Comparison of ENCODE assay signal across 24 cellular contexts in the genomic region with DNA sequence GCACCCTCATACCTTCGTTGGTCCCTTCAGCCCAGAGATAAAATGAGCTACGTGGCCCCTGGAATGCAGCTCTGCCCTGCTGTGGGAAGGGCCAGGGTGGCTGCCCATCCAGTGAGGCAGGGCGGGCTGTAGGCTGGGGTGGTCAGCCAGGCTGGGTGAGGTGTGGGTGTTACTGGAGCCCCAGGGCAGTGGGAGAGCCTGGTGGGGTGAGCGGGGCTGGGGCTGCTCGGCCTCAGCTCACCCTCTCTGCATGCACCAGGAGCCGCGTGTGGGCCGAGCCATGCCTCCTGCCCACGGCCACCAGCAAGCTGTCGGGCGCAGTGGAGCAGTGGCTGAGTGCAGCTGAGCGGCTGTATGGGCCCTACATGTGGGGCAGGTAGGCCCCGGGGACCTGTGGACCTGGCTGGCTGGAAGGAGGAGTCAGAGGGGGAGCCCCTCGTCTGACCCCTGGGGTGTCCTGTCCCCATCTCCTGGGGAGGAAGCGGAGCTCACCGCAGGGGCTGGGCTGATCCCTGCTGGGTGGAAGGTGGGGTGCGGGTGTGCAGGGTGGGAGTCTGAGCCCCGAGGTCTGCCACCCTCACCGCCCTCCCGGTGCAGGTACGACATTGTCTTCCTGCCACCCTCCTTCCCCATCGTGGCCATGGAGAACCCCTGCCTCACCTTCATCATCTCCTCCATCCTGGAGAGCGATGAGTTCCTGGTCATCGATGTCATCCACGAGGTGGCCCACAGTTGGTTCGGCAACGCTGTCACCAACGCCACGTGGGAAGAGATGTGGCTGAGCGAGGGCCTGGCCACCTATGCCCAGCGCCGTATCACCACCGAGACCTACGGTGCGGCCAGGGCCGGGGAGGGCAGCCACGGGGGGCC. TPM values are rescaled to one million over a fixed set of nuclear protein-coding genes. Genes with fewer than 3 reads are reported as not detected.
DNase-seq lines count a peak whose midpoint lies in the region; ATAC-seq and TF ChIP-seq lines count a peak whose summit lies in the region.
"Had no signal": no experiment of that assay in that cellular context is flagged by ENCODE, and none has a peak within 500 bp of the region (broad histone marks: within the 10 kb centered on the region; RNA-seq: fewer than 3 reads in every experiment).

No MANE protein-coding gene starts in this region.

- H3K9me3 ChIP-seq in neuronal stem cell (replicated peaks in 1 of 2; ENCODE audit: control insufficient read depth in 2 of 2, insufficient read depth in 1 of 2, low read depth in 1 of 2, low read length in 2 of 2) (no peaks in the 10 kb centered on the region), mesenchymal stem cell (ENCODE audit: control insufficient read depth, low read length) (no peaks in the 10 kb centered on the region)
- H3K9me3 ChIP-seq: ascending aorta; BLaER1 treated with 17β-estradiol and CSF1 and Interleukin-3, amounts not matched to agents 10 nM and 100 nM; thoracic aorta; vagina had no signal

- H2AK5ac ChIP-seq in neuronal stem cell (ENCODE audit: low read depth, low read length) (no peak overlapping the region), mesenchymal stem cell (ENCODE audit: low read length, severe bottlenecking) (no peak overlapping the region)

- TF ChIP-seq CTCF in glutamatergic neuron (IDR thresholded peaks at IDR 0.05; ENCODE audit: partially characterized antibody, unreplicated experiment): no peak

- H3K27ac ChIP-seq in neuronal stem cell (replicated peaks; ENCODE audit: low read length): no peak overlapping the region
- no peak overlapping the region for H3K27ac ChIP-seq in mesenchymal stem cell (ENCODE audit: low read length, poor library complexity, severe bottlenecking)
- H3K27ac ChIP-seq: ascending aorta; BLaER1 treated with 17β-estradiol and CSF1 and Interleukin-3, amounts not matched to agents 10 nM and 100 nM; thoracic aorta; vagina had no signal

- H3K27me3 Mint-ChIP-seq in glutamatergic neuron (ENCODE audit: unreplicated experiment): peaks cover 11% of the 10 kb centered on the region
- H3K27me3 Mint-ChIP-seq: activated CD4-positive, alpha-beta memory T cell treated with anti-CD3 and anti-CD28 coated beads for 36 hours; activated naive CD8-positive, alpha-beta T cell had no signal

- no CpG with 5 or more reads among the region's 37 CpGs for WGBS in neuronal stem cell (ENCODE audit: extremely low coverage in 2 of 2, insufficient read length in 2 of 2, insufficient replicate concordance in 1 of 2), 2 donors
- WGBS in mesenchymal stem cell: 96% methylated on average over 35 of the region's 37 CpGs

- H3K4me3 ChIP-seq in H7 (ENCODE audit: insufficient read depth, low read depth, low read length) (no peak overlapping the region), neuronal stem cell (ENCODE audit: low read length in 2 of 2) (peak overlapping the region in 1 of 2 donors; percentile 56), mesenchymal stem cell (ENCODE audit: insufficient read depth in 1 of 2, low read depth in 1 of 2, low read length in 2 of 2) (no peak overlapping the region)
- H3K4me3 ChIP-seq: ascending aorta; BLaER1 treated with 17β-estradiol and CSF1 and Interleukin-3, amounts not matched to agents 10 nM and 100 nM; thoracic aorta; vagina had no signal

- H3K4me3 Mint-ChIP-seq in glutamatergic neuron (ENCODE audit: unreplicated experiment): no peak overlapping the region
- H3K4me3 Mint-ChIP-seq: activated CD4-positive, alpha-beta memory T cell treated with anti-CD3 and anti-CD28 coated beads for 36 hours; activated naive CD8-positive, alpha-beta T cell had no signal

- no peak overlapping the region for H2AFZ ChIP-seq in neuronal stem cell (ENCODE audit: low read length)
- no peak overlapping the region for H2AFZ ChIP-seq in mesenchymal stem cell (ENCODE audit: low read depth, low read length)

- H3K4me1 ChIP-seq in neuronal stem cell (ENCODE audit: control insufficient read depth in 2 of 2, insufficient read depth in 1 of 2, low read depth in 1 of 2, low read length in 2 of 2) (peaks cover 5 to 8% of the 10 kb centered on the region in 2 donors), mesenchymal stem cell (ENCODE audit: control insufficient read depth, insufficient read depth, low read depth, low read length) (peaks cover 31% of the 10 kb centered on the region)

- no peaks in the 10 kb centered on the region for H3K36me3 Mint-ChIP-seq in glutamatergic neuron (ENCODE audit: unreplicated experiment)
- H3K36me3 Mint-ChIP-seq: activated naive CD8-positive, alpha-beta T cell had no signal

- H3K27me3 ChIP-seq in H7 (ENCODE audit: control insufficient read depth, insufficient read depth, low read length) (peaks cover 12% of the 10 kb centered on the region), neuronal stem cell (ENCODE audit: control insufficient read depth in 3 of 3, insufficient read depth in 3 of 3, low read depth in 1 of 3, low read length in 3 of 3) (peaks cover 0 to 14% (median 5%) of the 10 kb centered on the region in 3 experiments), mesenchymal stem cell (ENCODE audit: control insufficient read depth in 1 of 2, insufficient read depth in 1 of 2, low read length in 2 of 2) (no peaks in the 10 kb centered on the region)
- H3K27me3 ChIP-seq: ascending aorta; BLaER1 treated with 17β-estradiol and CSF1 and Interleukin-3, amounts not matched to agents 10 nM and 100 nM; vagina had no signal

- H3K36me3 ChIP-seq in H7 (replicated peaks; ENCODE audit: control insufficient read depth, insufficient read depth, low read length) (no peaks in the 10 kb centered on the region), neuronal stem cell (replicated peaks in 1 of 2; ENCODE audit: control insufficient read depth in 2 of 2, insufficient read depth in 2 of 2, low read length in 2 of 2) (peaks cover 8 to 38% of the 10 kb centered on the region in 2 donors), mesenchymal stem cell (ENCODE audit: control insufficient read depth in 1 of 2, insufficient read depth in 2 of 2, low read depth in 1 of 2, low read length in 2 of 2) (peaks cover 45 to 80% of the 10 kb centered on the region in 2 experiments)

- DNase-seq in H7: peak; percentile 48
- peak; percentile 13 for DNase-seq in glutamatergic neuron
- DNase-seq in neuronal stem cell (ENCODE audit: low spot score): no peak
- DNase-seq in mesenchymal stem cell: no peak
- DNase-seq in NCI-H1694 (lab: John Stamatoyannopoulos, UW): no peak
- DNase-seq: activated CD4-positive, alpha-beta memory T cell treated with anti-CD3 and anti-CD28 coated beads for 36 hours; activated CD4-positive, CD25-positive, alpha-beta regulatory T cell; activated CD8-positive, alpha-beta memory T cell treated with anti-CD3 and anti-CD28 coated beads, Interleukin-2, amount 50 U/mL, for 48 hours; central memory CD4-positive, alpha-beta T cell; COR-L47; DMS79; GF-D8; NCI-H2081; NCI-H345; NCI-H748 treated with DMSO at 0.1 percent for 48 hours; nucleus accumbens; stimulated activated naive CD8-positive, alpha-beta T cell treated with anti-CD3 and anti-CD28 coated beads, Interleukin-15, Interleukin-2, amounts not matched to agents 100 U/mL and 50 U/mL, for 24 hours; SW 1271 had no signal

- H4K91ac ChIP-seq in neuronal stem cell (ENCODE audit: low read depth, low read length, poor library complexity) (no peak overlapping the region), mesenchymal stem cell (ENCODE audit: low read length) (no peak overlapping the region)

- no peak overlapping the region for H2BK120ac ChIP-seq in neuronal stem cell (ENCODE audit: low read depth, low read length)
- H2BK120ac ChIP-seq in mesenchymal stem cell (ENCODE audit: low read depth, low read length): no peak overlapping the region

- peaks cover 4% of the 10 kb centered on the region for H3K4me1 Mint-ChIP-seq in glutamatergic neuron (ENCODE audit: low read depth, unreplicated experiment)

- H3K4ac ChIP-seq in neuronal stem cell (ENCODE audit: low read length): no peak overlapping the region
- H3K4ac ChIP-seq in mesenchymal stem cell (ENCODE audit: low read depth in 1 of 2, low read length in 2 of 2): no peak overlapping the region

- H2BK15ac ChIP-seq in neuronal stem cell (ENCODE audit: low read length) (no peak overlapping the region), mesenchymal stem cell (ENCODE audit: low read depth, poor library complexity, severe bottlenecking) (no peak overlapping the region)

- peaks cover 2% of the 10 kb centered on the region for H3K79me1 ChIP-seq in neuronal stem cell (ENCODE audit: low read depth, low read length)
- peaks cover 69% of the 10 kb centered on the region for H3K79me1 ChIP-seq in mesenchymal stem cell (replicated peaks; ENCODE audit: low read length, poor library complexity, severe bottlenecking)

- H2BK12ac ChIP-seq in neuronal stem cell (ENCODE audit: low read length) (peak overlapping the region; percentile 10), mesenchymal stem cell (ENCODE audit: low read length in 2 of 2) (no peak overlapping the region)

- H3K18ac ChIP-seq in neuronal stem cell (ENCODE audit: low read length) (no peak overlapping the region), mesenchymal stem cell (ENCODE audit: low read depth in 1 of 2, low read length in 2 of 2) (no peak overlapping the region)

- H2BK5ac ChIP-seq in neuronal stem cell (ENCODE audit: low read length): no peak overlapping the region
- no peak overlapping the region for H2BK5ac ChIP-seq in mesenchymal stem cell (ENCODE audit: low read depth, low read length, poor library complexity, severe bottlenecking)

- ATAC-seq in GM21390 (IDR thresholded peaks at IDR 0.05; ENCODE audit: unreplicated experiment): no peak
- ATAC-seq: stimulated activated naive CD8-positive, alpha-beta T cell treated with anti-CD3 and anti-CD28 coated beads, Interleukin-15, Interleukin-2, amounts not matched to agents 100 U/mL and 50 U/mL, for 24 hours had no signal

- peak overlapping the region; percentile 21 for H3K14ac ChIP-seq in neuronal stem cell (ENCODE audit: low read length)
- H3K14ac ChIP-seq in mesenchymal stem cell (ENCODE audit: low read length in 2 of 2): no peak overlapping the region

- H3K9ac ChIP-seq in neuronal stem cell (ENCODE audit: low read depth, low read length, poor library complexity): peak overlapping the region; percentile 21
- no peak overlapping the region for H3K9ac ChIP-seq in mesenchymal stem cell (ENCODE audit: low read length)

- no peak overlapping the region for H3K27ac Mint-ChIP-seq in glutamatergic neuron (ENCODE audit: unreplicated experiment)
- H3K27ac Mint-ChIP-seq: activated CD4-positive, alpha-beta memory T cell treated with anti-CD3 and anti-CD28 coated beads for 36 hours; activated naive CD8-positive, alpha-beta T cell had no signal

- no peak overlapping the region for H3K4me2 ChIP-seq in neuronal stem cell (ENCODE audit: insufficient read depth, low read length, poor library complexity, severe bottlenecking)
- H3K4me2 ChIP-seq in mesenchymal stem cell (ENCODE audit: low read length, poor library complexity, severe bottlenecking): no peak overlapping the region
- H3K4me2 ChIP-seq: BLaER1 treated with 17β-estradiol and CSF1 and Interleukin-3, amounts not matched to agents 10 nM and 100 nM had no signal

- H4K8ac ChIP-seq in neuronal stem cell (ENCODE audit: low read depth, low read length): no peak overlapping the region
- no peak overlapping the region for H4K8ac ChIP-seq in mesenchymal stem cell (ENCODE audit: low read length)

- H3K23ac ChIP-seq in neuronal stem cell (ENCODE audit: low read depth, low read length, poor library complexity) (no peak overlapping the region), mesenchymal stem cell (ENCODE audit: low read length in 2 of 2) (no peak overlapping the region)

- H3K9me3 Mint-ChIP-seq in glutamatergic neuron (ENCODE audit: unreplicated experiment): peaks cover 4% of the 10 kb centered on the region
- H3K9me3 Mint-ChIP-seq: activated CD4-positive, alpha-beta memory T cell treated with anti-CD3 and anti-CD28 coated beads for 36 hours had no signal

RNA-seq across cellular contexts. Expression of gene RNPEPL1, which starts 5.5 kb away (rescaled TPM):
- total RNA-seq in H7 (2014; rRNA removed; shearing (Covaris generic)): 10.3 and 15.2 TPM in 2 replicates
- total RNA-seq in glutamatergic neuron (ENCODE audit: unreplicated experiment): 20.9 TPM
- polyA plus RNA-seq in neuronal stem cell (2013, experiment 1 of 2): 15.2 TPM
- polyA plus RNA-seq in neuronal stem cell (2013, experiment 2 of 2): 15.3 TPM
- 42.6 TPM for polyA plus RNA-seq in mesenchymal stem cell (2013, experiment 1 of 2)
- 43.8 TPM for polyA plus RNA-seq in mesenchymal stem cell (2013, experiment 2 of 2)

RNA-seq across cellular contexts. Expression of gene CAPN10, which starts 12.8 kb away (rescaled TPM):
- total RNA-seq in H7 (2014; rRNA removed; shearing (Covaris generic)): 66.5 and 69.0 TPM in 2 replicates
- total RNA-seq in glutamatergic neuron (ENCODE audit: unreplicated experiment): 67.1 TPM
- 24.5 TPM for polyA plus RNA-seq in neuronal stem cell (2013, experiment 1 of 2)
- polyA plus RNA-seq in neuronal stem cell (2013, experiment 2 of 2): 23.9 TPM
- 8.9 TPM for polyA plus RNA-seq in mesenchymal stem cell (2013, experiment 1 of 2)
- 8.8 TPM for polyA plus RNA-seq in mesenchymal stem cell (2013, experiment 2 of 2)

RNA-seq across cellular contexts. Expression of gene DUSP28, which starts 13.6 kb away (rescaled TPM):
- 2.4 and 2.5 TPM in 2 replicates for total RNA-seq in H7 (2014; rRNA removed; shearing (Covaris generic))
- total RNA-seq in glutamatergic neuron (ENCODE audit: unreplicated experiment): 2.8 TPM
- 3.8 TPM for polyA plus RNA-seq in neuronal stem cell (2013, experiment 1 of 2)
- 3.2 TPM for polyA plus RNA-seq in neuronal stem cell (2013, experiment 2 of 2)
- 3.5 TPM for polyA plus RNA-seq in mesenchymal stem cell (2013, experiment 1 of 2)
- polyA plus RNA-seq in mesenchymal stem cell (2013, experiment 2 of 2): 4.1 TPM

RNA-seq across cellular contexts. Expression of gene ANKMY1, which starts 16.0 kb away (rescaled TPM):
- total RNA-seq in H7 (2014; rRNA removed; shearing (Covaris generic)): 3.6 and 8.9 TPM in 2 replicates
- 9.0 TPM for total RNA-seq in glutamatergic neuron (ENCODE audit: unreplicated experiment)
- 4.1 TPM for polyA plus RNA-seq in neuronal stem cell (2013, experiment 1 of 2)
- 4.3 TPM for polyA plus RNA-seq in neuronal stem cell (2013, experiment 2 of 2)
- polyA plus RNA-seq in mesenchymal stem cell (2013, experiment 1 of 2): 3.6 TPM
- polyA plus RNA-seq in mesenchymal stem cell (2013, experiment 2 of 2): 2.7 TPM

RNA-seq across cellular contexts. Expression of gene GPR35, which starts 51.5 kb away (rescaled TPM):
- total RNA-seq in H7 (2014; rRNA removed; shearing (Covaris generic)): 0.07 TPM in 1 of 2 replicates, not detected in the other
- total RNA-seq in glutamatergic neuron (ENCODE audit: unreplicated experiment): 1.5 TPM
- 0.92 TPM for polyA plus RNA-seq in neuronal stem cell (2013, experiment 1 of 2)
- 0.96 TPM for polyA plus RNA-seq in neuronal stem cell (2013, experiment 2 of 2)
- 0.15 TPM for polyA plus RNA-seq in mesenchymal stem cell (2013, experiment 1 of 2)
- 0.21 TPM for polyA plus RNA-seq in mesenchymal stem cell (2013, experiment 2 of 2)
- total RNA-seq: ascending aorta had no signal

Comparison
In these comparisons a context has a peak if more than half of its experiments do, and no peak if none do; other contexts are left out.
1. DNase-seq: peak in H7 (single experiment) and glutamatergic neuron (single experiment); none in neuronal stem cell (single experiment), mesenchymal stem cell (single experiment) and NCI-H1694 (single experiment).